ENCODE assay signal across 25 cellular contexts in genomic region chr3:97958396-97958795, GRCh38. TPM values are rescaled to one million over a fixed set of nuclear protein-coding genes. Genes with fewer than 3 reads are reported as not detected.
A peak's percentile ranks its signal among the peaks of the same experiment; 100 is the strongest.
DNase-seq lines count a peak whose midpoint lies in the region; ATAC-seq and TF ChIP-seq lines count a peak whose summit lies in the region.
"Had no signal": no experiment of that assay in that cellular context is flagged by ENCODE, and none has a peak within 500 bp of the region (broad histone marks: within the 10 kb centered on the region; RNA-seq: fewer than 3 reads in every experiment).

No MANE protein-coding gene starts in this region.

- no peak overlapping the region for H3K4me3 Mint-ChIP-seq in MCF 10A (ENCODE audit: unreplicated experiment)
- H3K4me3 Mint-ChIP-seq in CD8-positive, alpha-beta T cell: no peak overlapping the region
- H3K4me3 Mint-ChIP-seq: activated CD8-positive, alpha-beta T cell treated with anti-CD3 and anti-CD28 coated beads for 36 hours; memory B cell had no signal

- H3K27ac ChIP-seq in breast epithelium (no peak overlapping the region), brain microvascular endothelial cell (no peak overlapping the region), upper lobe of left lung (no peak overlapping the region)
- H3K27ac ChIP-seq in CD8-positive, alpha-beta T cell (ENCODE audit: low read depth, low read length): no peak overlapping the region
- H3K27ac ChIP-seq: BLaER1 treated with 17β-estradiol and CSF1 and Interleukin-3, amounts not matched to agents 10 nM and 100 nM; spleen; tibial artery had no signal

- TF ChIP-seq CTCF in MCF 10A (IDR thresholded peaks at IDR 0.05; ENCODE audit: unreplicated experiment): no peak
- TF ChIP-seq CTCF in breast epithelium (IDR thresholded peaks at IDR 0.05): no peak
- no peak for TF ChIP-seq CTCF in brain microvascular endothelial cell (IDR thresholded peaks at IDR 0.05; ENCODE audit: low read depth, low read length, missing control alignments)
- TF ChIP-seq CTCF in upper lobe of left lung (IDR thresholded peaks at IDR 0.05): no peak
- TF ChIP-seq CTCF in CD8-positive, alpha-beta T cell (IDR thresholded peaks at IDR 0.05): no peak

- POLR2A ChIA-PET in MCF 10A (lab: Yijun Ruan, JAX): interaction anchor here (0.6 kb wide), 1 partner anchor 157 kb away, joined by 5 read pairs; no protein-coding TSS in a partner anchor
- POLR2A ChIA-PET in CD8-positive, alpha-beta T cell (lab: Charles Lee): no interaction called here

- H3K4me1 ChIP-seq in breast epithelium (no peaks in the 10 kb centered on the region), upper lobe of left lung (peaks cover 0 to 10% (median 2%) of the 10 kb centered on the region in 4 donors)
- H3K4me1 ChIP-seq in CD8-positive, alpha-beta T cell (ENCODE audit: insufficient read depth, low read length): peaks cover 3% of the 10 kb centered on the region

- CTCF ChIA-PET in MCF 10A (lab: Yijun Ruan, JAX): interaction anchor here (0.6 to 1.9 kb wide), 3 partner anchors 64 to 193 kb away, joined by 3 to 8 read pairs (median 4); no protein-coding TSS in a partner anchor
- CTCF ChIA-PET in CD8-positive, alpha-beta T cell (lab: Charles Lee): no interaction called here

- no peaks in the 10 kb centered on the region for H3K27me3 ChIP-seq in breast epithelium
- no peaks in the 10 kb centered on the region for H3K27me3 ChIP-seq in brain microvascular endothelial cell (replicated peaks)
- H3K27me3 ChIP-seq in upper lobe of left lung: no peaks in the 10 kb centered on the region
- no peaks in the 10 kb centered on the region for H3K27me3 ChIP-seq in CD8-positive, alpha-beta T cell (ENCODE audit: insufficient read depth, low read length)
- H3K27me3 ChIP-seq: BLaER1 treated with 17β-estradiol and CSF1 and Interleukin-3, amounts not matched to agents 10 nM and 100 nM; spleen; tibial artery had no signal

- no peak overlapping the region for H3K27ac Mint-ChIP-seq in MCF 10A (ENCODE audit: low read depth, unreplicated experiment)
- no peak overlapping the region for H3K27ac Mint-ChIP-seq in CD8-positive, alpha-beta T cell
- H3K27ac Mint-ChIP-seq: activated CD8-positive, alpha-beta T cell treated with anti-CD3 and anti-CD28 coated beads for 36 hours; memory B cell had no signal

- no peaks in the 10 kb centered on the region for H3K9me3 Mint-ChIP-seq in MCF 10A (ENCODE audit: unreplicated experiment)
- H3K9me3 Mint-ChIP-seq in CD8-positive, alpha-beta T cell: no peaks in the 10 kb centered on the region
- H3K9me3 Mint-ChIP-seq: activated CD8-positive, alpha-beta T cell treated with anti-CD3 and anti-CD28 coated beads for 36 hours; memory B cell had no signal

- H3K9me3 ChIP-seq in breast epithelium: no peaks in the 10 kb centered on the region
- H3K9me3 ChIP-seq in upper lobe of left lung: no peaks in the 10 kb centered on the region
- H3K9me3 ChIP-seq in CD8-positive, alpha-beta T cell (ENCODE audit: low read length): no peaks in the 10 kb centered on the region
- H3K9me3 ChIP-seq: BLaER1 treated with 17β-estradiol and CSF1 and Interleukin-3, amounts not matched to agents 10 nM and 100 nM; spleen; tibial artery had no signal

- no peaks in the 10 kb centered on the region for H3K36me3 ChIP-seq in breast epithelium
- peaks cover 24% of the 10 kb centered on the region for H3K36me3 ChIP-seq in brain microvascular endothelial cell (replicated peaks)
- peaks cover 0 to 39% (median 5%) of the 10 kb centered on the region in 4 donors for H3K36me3 ChIP-seq in upper lobe of left lung
- peaks cover 34% of the 10 kb centered on the region for H3K36me3 ChIP-seq in CD8-positive, alpha-beta T cell (ENCODE audit: insufficient read depth, low read length)

- no peak for TF ChIP-seq EP300 in upper lobe of left lung (IDR thresholded peaks at IDR 0.05)

- in situ Hi-C loops in brain microvascular endothelial cell (cut with HindIII; ENCODE audit: low pct_ligation_motif_present, low sequenced_read_pairs): no loop called here

- BruUV-seq in MCF 10A (replicated peaks; lab: Mats Ljungman, UMichigan): no TSS peak

- H3K4me3 ChIP-seq in breast epithelium (no peak overlapping the region), brain microvascular endothelial cell (ENCODE audit: low read depth, low read length) (no peak overlapping the region), upper lobe of left lung (no peak overlapping the region)
- H3K4me3 ChIP-seq in CD8-positive, alpha-beta T cell (ENCODE audit: low read depth, low read length): no peak overlapping the region
- H3K4me3 ChIP-seq: BLaER1 treated with 17β-estradiol and CSF1 and Interleukin-3, amounts not matched to agents 10 nM and 100 nM; K562; spleen; tibial artery had no signal

- TF ChIP-seq POLR2A in breast epithelium (IDR thresholded peaks at IDR 0.05) (no peak), upper lobe of left lung (IDR thresholded peaks at IDR 0.05) (no peak)

- H3K4me1 Mint-ChIP-seq in MCF 10A (ENCODE audit: insufficient read depth, unreplicated experiment): peaks cover 9% of the 10 kb centered on the region
- H3K4me1 Mint-ChIP-seq in CD8-positive, alpha-beta T cell (ENCODE audit: low read depth): peaks cover 15% of the 10 kb centered on the region

- WGBS in upper lobe of left lung, 2 donors: 79 to 95% methylated on average over 2 of the region's 2 CpGs

- H3K36me3 Mint-ChIP-seq in MCF 10A (ENCODE audit: insufficient read depth, unreplicated experiment): peaks cover 90% of the 10 kb centered on the region
- H3K36me3 Mint-ChIP-seq in CD8-positive, alpha-beta T cell: peaks cover 82% of the 10 kb centered on the region

- no peaks in the 10 kb centered on the region for H3K27me3 Mint-ChIP-seq in MCF 10A (ENCODE audit: insufficient read depth, unreplicated experiment)
- no peaks in the 10 kb centered on the region for H3K27me3 Mint-ChIP-seq in CD8-positive, alpha-beta T cell (ENCODE audit: low read depth)
- H3K27me3 Mint-ChIP-seq: activated CD8-positive, alpha-beta T cell treated with anti-CD3 and anti-CD28 coated beads for 36 hours; memory B cell had no signal

- ATAC-seq in upper lobe of left lung (ENCODE audit: low FRiP score in 2 of 2) (no peak), GM19023 (IDR thresholded peaks at IDR 0.05; ENCODE audit: unreplicated experiment) (no peak)
- ATAC-seq in CD8-positive, alpha-beta T cell: no peak
- ATAC-seq: activated CD8-positive, alpha-beta T cell treated with anti-CD3 and anti-CD28 coated beads for 36 hours; left cardiac atrium; SK-N-SH treated with all-trans-retinoic acid at 6 μM for 48 hours had no signal

- intact Hi-C loops in MCF 10A (cut with micrococcal nuclease) (no loop called here), breast epithelium (cut with DNase I; ENCODE audit: low total_unique reads) (no loop called here)
- intact Hi-C loops in CD8-positive, alpha-beta T cell (cut with DNase I, micrococcal nuclease): no loop called here

- DNase-seq in MCF 10A (ENCODE audit: unreplicated experiment) (peak; percentile 30), breast epithelium (ENCODE audit: low spot score in 2 of 2) (no peak), brain microvascular endothelial cell (peak; percentile 20), kidney tubule cell (ENCODE audit: low spot score) (peak; percentile 57), NCI-H2196 (lab: John Stamatoyannopoulos, UW; ENCODE audit: unreplicated experiment) (no peak), upper lobe of left lung (no peak)
- DNase-seq in CD8-positive, alpha-beta T cell: no peak
- DNase-seq: activated CD8-positive, alpha-beta T cell treated with anti-CD3 and anti-CD28 coated beads for 36 hours; activated T-cell treated with anti-CD3 and anti-CD28 coated beads, Interleukin-2, amount 50 U/mL, for 1 hour; amniotic stem cell; caudate nucleus; left cardiac atrium; MV-4-11; NCI-H1694 treated with DMSO at 0.1 percent for 48 hours; NCI-H2171 treated with DMSO at 0.1 percent for 48 hours; retina; spleen; stimulated activated CD4-positive, alpha-beta T cell treated with anti-CD3 and anti-CD28 coated beads, Interleukin-4, amount 100 ng/mL, for 24 hours; stimulated activated naive CD4-positive, alpha-beta T cell treated with Interleukin-2 at 50 U/mL for 16 hours; tibial artery had no signal

RNA-seq across cellular contexts. Expression of gene RIOX2, which starts 13.8 kb away (rescaled TPM):
- 51.8 and 73.9 TPM in 2 replicates for total RNA-seq in MCF 10A (2022)
- total RNA-seq in breast epithelium: 10 to 100 TPM; 22.9 to 32.4 (median 28.5) TPM
- 10 to 100 TPM; 15.9 to 33.9 (median 21.4) TPM for total RNA-seq in upper lobe of left lung
- 10 to 100 TPM; 12.1 to 12.2 TPM for total RNA-seq in CD8-positive, alpha-beta T cell

Comparison
In these comparisons a context has a peak if more than half of its experiments do, and no peak if none do; other contexts are left out.
1. DNase-seq: peak in MCF 10A (single experiment), brain microvascular endothelial cell (single experiment) and kidney tubule cell (single experiment); none in breast epithelium (0 of 2), NCI-H2196 (single experiment), upper lobe of left lung (0 of 2) and CD8-positive, alpha-beta T cell (0 of 7).